In the genomic region with DNA sequence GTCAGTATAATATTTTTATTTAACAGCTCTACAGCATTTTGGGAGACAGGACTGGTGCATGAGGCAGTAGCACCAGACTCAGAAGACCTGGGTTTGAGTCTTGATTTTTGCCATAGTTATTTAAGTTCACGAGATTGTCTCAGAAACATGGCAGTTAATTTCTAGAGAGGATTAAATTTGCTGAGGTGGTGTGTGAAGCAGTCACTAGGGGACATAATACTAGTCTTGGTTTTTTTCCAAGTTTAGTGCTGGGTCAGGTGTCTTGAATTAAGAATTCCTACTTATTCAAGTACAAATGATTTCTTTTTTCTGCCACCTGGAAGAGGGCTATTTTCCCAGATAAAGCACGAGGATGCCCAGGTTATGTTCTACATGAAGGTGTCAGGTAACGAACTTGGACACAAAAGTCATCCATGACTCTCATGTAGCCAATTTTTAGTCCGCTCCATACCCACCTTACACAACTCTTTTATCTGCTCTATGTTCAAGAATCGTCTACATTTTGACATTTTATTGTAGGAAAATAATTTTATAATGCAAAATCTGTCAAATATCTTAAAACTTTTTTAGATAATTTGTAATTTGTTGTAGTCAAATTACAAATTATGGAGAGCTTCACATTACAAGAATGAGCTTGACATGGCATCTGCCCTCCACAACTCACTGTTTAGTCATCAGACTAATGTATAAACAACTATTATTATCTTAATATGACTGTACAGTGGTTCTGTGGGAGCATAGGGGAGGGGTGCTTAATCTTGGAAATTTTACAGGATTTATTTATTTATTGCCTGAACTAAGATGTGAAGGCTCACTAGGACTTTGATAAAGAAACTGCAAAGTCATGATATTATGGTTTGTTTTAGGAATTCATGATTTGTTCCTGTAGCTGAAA, we compare ENCODE assay signal across 8 cellular contexts. TPM values are rescaled to one million over a fixed set of nuclear protein-coding genes. Genes with fewer than 3 reads are reported as not detected.
DNase-seq lines count a peak whose midpoint lies in the region; ATAC-seq and TF ChIP-seq lines count a peak whose summit lies in the region.

No MANE protein-coding gene starts in this region.

- DNase-seq in Calu3 = no peak
- no peak for DNase-seq in Jurkat, Clone E6-1 (ENCODE audit: low read depth, low spot score)
- DNase-seq in activated naive CD8-positive, alpha-beta T cell treated with anti-CD3 and anti-CD28 coated beads for 36 hours = no peak
- DNase-seq in iris pigment epithelial cell (ENCODE audit: low read depth) = peak; percentile 82
- DNase-seq in activated gamma-delta T cell treated with Interleukin-2 at 50 U/mL for 16 hours = no peak
- DNase-seq in DMS153 treated with DMSO at 0.1 percent for 48 hours (lab: John Stamatoyannopoulos, UW; ENCODE audit: unreplicated experiment) = no peak

- peak overlapping the region; percentile 99 for H3K9ac ChIP-seq in stomach smooth muscle (ENCODE audit: low read length in 2 of 2)

- peaks cover 3 to 4% of the 10 kb centered on the region in 2 donors for H3K36me3 ChIP-seq in stomach smooth muscle (ENCODE audit: control insufficient read depth in 2 of 2, insufficient read depth in 2 of 2, low read length in 2 of 2)

- intact Hi-C loops in Calu3 (cut with micrococcal nuclease; ENCODE audit: unreplicated experiment) = loop anchor here (2.0 to 10.0 kb wide), 4 partner anchors 97 to 459 kb away; partner anchors contain the start of gene BAZ2B

- ATAC-seq in GM18868 (IDR thresholded peaks at IDR 0.05; ENCODE audit: unreplicated experiment) = no peak

- H3K4me3 Mint-ChIP-seq in Calu3 (ENCODE audit: low read depth, unreplicated experiment) = peak overlapping the region; percentile 100
- peak overlapping the region; percentile 99 for H3K4me3 Mint-ChIP-seq in activated naive CD8-positive, alpha-beta T cell treated with anti-CD3 and anti-CD28 coated beads for 36 hours

- H3K27ac Mint-ChIP-seq in Calu3 (ENCODE audit: unreplicated experiment) = peak overlapping the region; percentile 99
- peak overlapping the region; percentile 99 for H3K27ac Mint-ChIP-seq in activated naive CD8-positive, alpha-beta T cell treated with anti-CD3 and anti-CD28 coated beads for 36 hours

- no TSS peak for BruUV-seq in Calu3 (replicated peaks; lab: Mats Ljungman, UMichigan)

- H3K27ac ChIP-seq in stomach smooth muscle (ENCODE audit: low read length) = peak overlapping the region; percentile 98

- H3K36me3 Mint-ChIP-seq in Calu3 (ENCODE audit: insufficient read depth, unreplicated experiment) = peaks cover 60% of the 10 kb centered on the region
- H3K36me3 Mint-ChIP-seq in activated naive CD8-positive, alpha-beta T cell treated with anti-CD3 and anti-CD28 coated beads for 36 hours = peaks cover 55% of the 10 kb centered on the region

- H3K27me3 Mint-ChIP-seq in Calu3 (ENCODE audit: unreplicated experiment) = no peaks in the 10 kb centered on the region
- peaks cover 5% of the 10 kb centered on the region for H3K27me3 Mint-ChIP-seq in activated naive CD8-positive, alpha-beta T cell treated with anti-CD3 and anti-CD28 coated beads for 36 hours

- no peak for TF ChIP-seq CTCF in Calu3 (IDR thresholded peaks at IDR 0.05; ENCODE audit: unreplicated experiment)

- CTCF ChIA-PET in Calu3 (lab: Charles Lee) = interaction anchor here (1.2 kb wide), 1 partner anchor 42 kb away, joined by 3 read pairs; no protein-coding TSS in a partner anchor

- no peaks in the 10 kb centered on the region for H3K9me3 Mint-ChIP-seq in Calu3 (ENCODE audit: low read depth, unreplicated experiment)
- H3K9me3 Mint-ChIP-seq in activated naive CD8-positive, alpha-beta T cell treated with anti-CD3 and anti-CD28 coated beads for 36 hours = no peaks in the 10 kb centered on the region

- H3K4me1 Mint-ChIP-seq in Calu3 (ENCODE audit: low read depth, unreplicated experiment) = peaks cover 15% of the 10 kb centered on the region
- H3K4me1 Mint-ChIP-seq in activated naive CD8-positive, alpha-beta T cell treated with anti-CD3 and anti-CD28 coated beads for 36 hours = peaks cover 40% of the 10 kb centered on the region

- peaks cover 28% of the 10 kb centered on the region for H3K4me1 ChIP-seq in stomach smooth muscle (ENCODE audit: control insufficient read depth, insufficient read depth, low read length)

- no peaks in the 10 kb centered on the region for H3K9me3 ChIP-seq in stomach smooth muscle (ENCODE audit: control insufficient read depth in 2 of 2, low read length in 2 of 2)

- peak overlapping the region; percentile 86 for H3K4me3 ChIP-seq in Jurkat, Clone E6-1 (ENCODE audit: low read length)
- H3K4me3 ChIP-seq in stomach smooth muscle (ENCODE audit: low read length in 2 of 2) = peak overlapping the region; percentile 97 to 98

- H3K27me3 ChIP-seq in stomach smooth muscle (ENCODE audit: control insufficient read depth in 1 of 2, insufficient read depth in 2 of 2, low read length in 2 of 2) = no peaks in the 10 kb centered on the region

RNA-seq across cellular contexts. Expression of gene MARCHF7, which starts 1.6 kb away (rescaled TPM):
- 74.8 and 81.9 TPM in 2 replicates for total RNA-seq in Calu3 (2022)
- polyA plus RNA-seq in Jurkat, Clone E6-1 (2012; ENCODE audit: insufficient read depth, insufficient read length) = 42.3 TPM
- 10 to 100 TPM; 85.4 to 86.8 TPM for total RNA-seq in activated naive CD8-positive, alpha-beta T cell treated with anti-CD3 and anti-CD28 coated beads for 36 hours
